ENCODE assay signal across 18 cellular contexts in genomic region chr15:92468987-92469386, GRCh38.
DNase-seq lines count a peak whose midpoint lies in the region; ATAC-seq lines count a peak whose summit lies in the region.
"Had no signal": no experiment of that assay in that cellular context is flagged by ENCODE, and none has a peak within 500 bp of the region (broad histone marks: within the 10 kb centered on the region; RNA-seq: fewer than 3 reads in every experiment).

No MANE protein-coding gene starts in this region.

- POLR2A ChIA-PET in T-cell (lab: Charles Lee): no interaction called here

- H3K9me3 Mint-ChIP-seq in T-cell: no peaks in the 10 kb centered on the region
- H3K9me3 Mint-ChIP-seq: CD4-positive, alpha-beta T cell had no signal

- CTCF ChIA-PET in T-cell (lab: Charles Lee): no interaction called here

- no peak overlapping the region for H3K4me3 ChIP-seq in mesodermal cell (ENCODE audit: extremely low read depth, insufficient read depth, low read length, poor library complexity, severe bottlenecking)
- H3K4me3 ChIP-seq: GM12878, K562 had no signal

- ATAC-seq in T-cell (replicated peaks in 1 of 4) (no peak), GM21529 (IDR thresholded peaks at IDR 0.05; ENCODE audit: unreplicated experiment) (no peak)
- ATAC-seq: GM12878, K562 had no signal

- DNase-seq in NCI-H446 treated with DMSO at 0.1 percent for 48 hours (lab: John Stamatoyannopoulos, UW) (peak; percentile 26), NCI-H446 (lab: John Stamatoyannopoulos, UW) (no peak), NCI-H1694 (lab: John Stamatoyannopoulos, UW) (peak; percentile 93), NCI-H345 treated with DMSO at 0.1 percent for 48 hours (lab: John Stamatoyannopoulos, UW; ENCODE audit: unreplicated experiment) (peak; percentile 51), Ammon's horn (ENCODE audit: low spot score) (no peak), T-cell (no peak)
- DNase-seq: Caco-2; CD4-positive, alpha-beta T cell; EL; HFFc6; NCI-H1105; NCI-H187 treated with DMSO at 0.1 percent for 48 hours; NCI-H526; SHP77 treated with DMSO at 0.1 percent for 48 hours had no signal

- H3K36me3 ChIP-seq in mesodermal cell (ENCODE audit: control insufficient read depth, insufficient read depth, low read length): peaks cover 26% of the 10 kb centered on the region

- peaks cover 4 to 10% of the 10 kb centered on the region in 2 donors for H3K27me3 Mint-ChIP-seq in T-cell
- H3K27me3 Mint-ChIP-seq: CD4-positive, alpha-beta T cell had no signal

- H3K27ac ChIP-seq in mesodermal cell (ENCODE audit: low read depth, low read length, severe bottlenecking): peak overlapping the region; percentile 29

- H3K36me3 Mint-ChIP-seq in T-cell: no peaks in the 10 kb centered on the region

- H3K4me1 Mint-ChIP-seq in T-cell: no peaks in the 10 kb centered on the region

- 78 to 100% methylated on average over 1 of the region's 3 CpGs for WGBS in mesodermal cell (ENCODE audit: insufficient coverage in 2 of 2), 2 experiments

- peaks cover 2% of the 10 kb centered on the region for H3K4me1 ChIP-seq in mesodermal cell (ENCODE audit: control insufficient read depth, insufficient read depth, low read length, poor library complexity, severe bottlenecking)
- H3K4me1 ChIP-seq: Caco-2 had no signal

- no peak overlapping the region for H3K4me3 Mint-ChIP-seq in T-cell
- H3K4me3 Mint-ChIP-seq: CD4-positive, alpha-beta T cell; HFFc6 had no signal

- no peaks in the 10 kb centered on the region for H3K9me3 ChIP-seq in mesodermal cell (ENCODE audit: control insufficient read depth, low read length)
- H3K9me3 ChIP-seq: Caco-2 had no signal

- no peak overlapping the region for H3K27ac Mint-ChIP-seq in T-cell
- H3K27ac Mint-ChIP-seq: CD4-positive, alpha-beta T cell; HFFc6 had no signal

Comparison
In these comparisons a context has a peak if more than half of its experiments do, and no peak if none do; other contexts are left out.
1. DNase-seq: peak in NCI-H446 treated with DMSO at 0.1 percent for 48 hours (single experiment), NCI-H1694 (single experiment) and NCI-H345 treated with DMSO at 0.1 percent for 48 hours (single experiment); none in NCI-H446 (0 of 2), Ammon's horn (single experiment) and T-cell (0 of 34).